ENCODE assay signal across 14 cellular contexts in genomic region chr2:159438720-159439353, GRCh38.
A peak's percentile ranks its signal among the peaks of the same experiment; 100 is the strongest.
DNase-seq lines count a peak whose midpoint lies in the region; FAIRE-seq and TF ChIP-seq lines count a peak whose summit lies in the region.
"Had no signal": no experiment of that assay in that cellular context is flagged by ENCODE, and none has a peak within 500 bp of the region (broad histone marks: within the 10 kb centered on the region; RNA-seq: fewer than 3 reads in every experiment).

No MANE protein-coding gene starts in this region.

- H3K9me3 ChIP-seq in astrocyte (ENCODE audit: insufficient read depth, low read depth, low read length) (no peaks in the 10 kb centered on the region), small intestine (ENCODE audit: control insufficient read depth, low read depth) (no peaks in the 10 kb centered on the region)

- no peak overlapping the region for H3K9ac ChIP-seq in astrocyte (ENCODE audit: low read length)

- no peaks in the 10 kb centered on the region for H4K20me1 ChIP-seq in astrocyte (ENCODE audit: insufficient read depth, low read length)

- H3K4me1 Mint-ChIP-seq in astrocyte (ENCODE audit: low read depth, unreplicated experiment): peaks cover 2% of the 10 kb centered on the region
- H3K4me1 Mint-ChIP-seq: CD14-positive monocyte had no signal

- no peak for TF ChIP-seq CTCF in astrocyte (IDR thresholded peaks at IDR 0.05; ENCODE audit: insufficient read depth, low read depth, low read length)

- H3K4me3 Mint-ChIP-seq in astrocyte (ENCODE audit: unreplicated experiment): no peak overlapping the region
- H3K4me3 Mint-ChIP-seq: CD14-positive monocyte; CD8-positive, alpha-beta T cell; IgD-negative memory B cell had no signal

- H3K27me3 ChIP-seq in astrocyte (ENCODE audit: insufficient read depth, low read length) (no peaks in the 10 kb centered on the region), small intestine (ENCODE audit: control insufficient read depth in 2 of 2, insufficient read depth in 2 of 2, low read length in 2 of 2) (no peaks in the 10 kb centered on the region)

- no peaks in the 10 kb centered on the region for H3K9me3 Mint-ChIP-seq in astrocyte (ENCODE audit: unreplicated experiment)
- H3K9me3 Mint-ChIP-seq: CD14-positive monocyte; CD8-positive, alpha-beta T cell; IgD-negative memory B cell had no signal

- H3K36me3 ChIP-seq in astrocyte (ENCODE audit: insufficient read depth, low read length) (peaks cover 6% of the 10 kb centered on the region), small intestine (ENCODE audit: control insufficient read depth in 2 of 2, insufficient read depth in 2 of 2, low read length in 2 of 2) (peaks cover 3 to 6% of the 10 kb centered on the region in 2 donors)

- H3K79me2 ChIP-seq in astrocyte (ENCODE audit: insufficient read depth, low read length): no peaks in the 10 kb centered on the region

- peak; percentile 25 for FAIRE-seq in G401.6 (lab: Jason Lieb, UNC)
- FAIRE-seq in astrocyte (lab: Jason Lieb, UNC): peak; percentile 62
- peak; percentile 6 for FAIRE-seq in frontal cortex (lab: Jason Lieb, UNC)
- peak; percentile 5 for FAIRE-seq in small intestine (lab: Jason Lieb, UNC)
- FAIRE-seq: A204.1, GM18507 had no signal

- DNase-seq in astrocyte (ENCODE audit: low read depth) (no peak), frontal cortex (ENCODE audit: low spot score in 2 of 2) (no peak), small intestine (no peak), NCI-H1694 treated with DMSO at 0.1 percent for 48 hours (lab: John Stamatoyannopoulos, UW) (no peak), H4 (ENCODE audit: low spot score) (no peak), NCI-H1092 (lab: John Stamatoyannopoulos, UW) (no peak)
- DNase-seq: CD8-positive, alpha-beta T cell; COR-L47; H7 had no signal

- no peak overlapping the region for H2AFZ ChIP-seq in astrocyte (ENCODE audit: low read depth, low read length)

- no peak overlapping the region for H3K4me3 ChIP-seq in astrocyte (ENCODE audit: insufficient read depth, low read depth, low read length)
- no peak overlapping the region for H3K4me3 ChIP-seq in small intestine (ENCODE audit: low read depth in 1 of 2, low read length in 2 of 2)

- H3K4me2 ChIP-seq in astrocyte (ENCODE audit: low read length): no peak overlapping the region

- 77 to 82% (median 81%) methylated on average over 5 of the region's 5 CpGs for WGBS in small intestine, 3 donors

- H3K27ac Mint-ChIP-seq in astrocyte (ENCODE audit: unreplicated experiment): no peak overlapping the region
- H3K27ac Mint-ChIP-seq: CD14-positive monocyte; CD8-positive, alpha-beta T cell; IgD-negative memory B cell had no signal

- peaks cover 10% of the 10 kb centered on the region for H3K36me3 Mint-ChIP-seq in astrocyte (ENCODE audit: low read depth, unreplicated experiment)

- no peaks in the 10 kb centered on the region for H3K4me1 ChIP-seq in astrocyte (ENCODE audit: insufficient read depth, low read length)
- H3K4me1 ChIP-seq in small intestine (ENCODE audit: control insufficient read depth in 2 of 2, insufficient read depth in 1 of 2, low read depth in 1 of 2, low read length in 1 of 2): no peaks in the 10 kb centered on the region

- H3K27ac ChIP-seq in astrocyte (ENCODE audit: low read depth, low read length): no peak overlapping the region
- H3K27ac ChIP-seq in small intestine (ENCODE audit: low read depth in 1 of 2, low read length in 1 of 2): no peak overlapping the region

- no peaks in the 10 kb centered on the region for H3K27me3 Mint-ChIP-seq in astrocyte (ENCODE audit: low read depth, unreplicated experiment)
- H3K27me3 Mint-ChIP-seq: IgD-negative memory B cell had no signal
